In the genomic region with DNA sequence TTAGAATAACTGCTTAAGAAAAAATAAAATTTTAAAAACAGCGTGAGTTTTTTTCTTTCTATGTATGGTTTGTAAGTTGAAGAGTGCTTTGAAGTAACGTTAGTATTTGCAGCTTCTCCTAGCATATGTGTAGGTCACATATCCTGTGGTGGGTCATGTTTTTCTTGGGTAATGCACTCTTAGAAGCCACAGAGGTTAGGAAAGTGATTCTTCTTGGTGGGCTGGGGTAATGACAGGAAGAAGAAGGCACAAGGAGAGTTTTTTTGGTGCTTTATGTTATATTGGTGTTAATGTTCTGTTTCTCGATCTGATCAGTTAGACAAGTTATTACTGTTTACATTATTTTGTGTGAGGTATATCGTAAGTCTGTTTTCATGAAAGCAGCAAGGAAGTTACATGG, we compare ENCODE assay signal across 20 cellular contexts.
DNase-seq lines count a peak whose midpoint lies in the region; ATAC-seq and TF ChIP-seq lines count a peak whose summit lies in the region.
"Had no signal": no experiment of that assay in that cellular context is flagged by ENCODE, and none has a peak within 500 bp of the region (broad histone marks: within the 10 kb centered on the region; RNA-seq: fewer than 3 reads in every experiment).

No MANE protein-coding gene starts in this region.

- TF ChIP-seq CTCF in NB4 (IDR thresholded peaks at IDR 0.05; ENCODE audit: low read depth, low read length) (no peak), WTC11 (IDR thresholded peaks at IDR 0.05) (no peak)

- no peaks in the 10 kb centered on the region for H4K20me1 ChIP-seq in Karpas-422 (ENCODE audit: insufficient read depth, low read depth, low read length)

- peaks cover 73% of the 10 kb centered on the region for H3K36me3 Mint-ChIP-seq in activated T-cell treated with anti-CD3 and anti-CD28 coated beads, Interleukin-2, amount 50 U/mL, for 24 hours (ENCODE audit: low read depth)
- peaks cover 11% of the 10 kb centered on the region for H3K36me3 Mint-ChIP-seq in activated naive CD8-positive, alpha-beta T cell treated with anti-CD3 and anti-CD28 coated beads, Interleukin-2, amount 50 U/mL, for 24 hours (ENCODE audit: low read depth)
- peaks cover 30 to 39% of the 10 kb centered on the region in 2 donors for H3K36me3 Mint-ChIP-seq in stimulated activated naive B cell treated with anti-CD40 and anti-IgM and Interleukin-4, amounts not matched to agents 10 μg/mL and 1 μg/mL and 100 μg/mL, for 72 hours
- H3K36me3 Mint-ChIP-seq in WTC11: peaks cover 18% of the 10 kb centered on the region

- no peaks in the 10 kb centered on the region for H3K4me1 ChIP-seq in Karpas-422 (ENCODE audit: low read length)

- H3K4me2 ChIP-seq in Karpas-422 (ENCODE audit: low read depth, low read length, poor library complexity, severe bottlenecking): no peak overlapping the region

- no peak overlapping the region for H3K9ac ChIP-seq in Karpas-422 (ENCODE audit: low read length)

- no peaks in the 10 kb centered on the region for H3K36me3 ChIP-seq in Karpas-422 (ENCODE audit: insufficient read depth, low read length)

- H3K27me3 Mint-ChIP-seq in activated T-cell treated with anti-CD3 and anti-CD28 coated beads, Interleukin-2, amount 50 U/mL, for 24 hours: no peaks in the 10 kb centered on the region
- H3K27me3 Mint-ChIP-seq in activated naive CD8-positive, alpha-beta T cell treated with anti-CD3 and anti-CD28 coated beads, Interleukin-2, amount 50 U/mL, for 24 hours: no peaks in the 10 kb centered on the region
- H3K27me3 Mint-ChIP-seq in stimulated activated naive B cell treated with anti-CD40 and anti-IgM and Interleukin-4, amounts not matched to agents 10 μg/mL and 1 μg/mL and 100 μg/mL, for 72 hours: no peaks in the 10 kb centered on the region
- no peaks in the 10 kb centered on the region for H3K27me3 Mint-ChIP-seq in WTC11 (ENCODE audit: low read depth)
- H3K27me3 Mint-ChIP-seq: stimulated activated memory B cell treated with anti-CD40 and anti-IgM and Interleukin-4, amounts not matched to agents 10 μg/mL and 1 μg/mL and 100 μg/mL, for 72 hours had no signal

- H3K9me2 ChIP-seq in Karpas-422 (replicated peaks; ENCODE audit: insufficient read depth, low read length): no peaks in the 10 kb centered on the region

- H3K9me3 Mint-ChIP-seq in activated T-cell treated with anti-CD3 and anti-CD28 coated beads, Interleukin-2, amount 50 U/mL, for 24 hours: no peaks in the 10 kb centered on the region
- no peaks in the 10 kb centered on the region for H3K9me3 Mint-ChIP-seq in activated naive CD8-positive, alpha-beta T cell treated with anti-CD3 and anti-CD28 coated beads, Interleukin-2, amount 50 U/mL, for 24 hours
- no peaks in the 10 kb centered on the region for H3K9me3 Mint-ChIP-seq in stimulated activated naive B cell treated with anti-CD40 and anti-IgM and Interleukin-4, amounts not matched to agents 10 μg/mL and 1 μg/mL and 100 μg/mL, for 72 hours
- no peaks in the 10 kb centered on the region for H3K9me3 Mint-ChIP-seq in WTC11
- H3K9me3 Mint-ChIP-seq: H9; stimulated activated memory B cell treated with anti-CD40 and anti-IgM and Interleukin-4, amounts not matched to agents 10 μg/mL and 1 μg/mL and 100 μg/mL, for 72 hours had no signal

- peak overlapping the region; percentile 92 for H3K27ac Mint-ChIP-seq in activated T-cell treated with anti-CD3 and anti-CD28 coated beads, Interleukin-2, amount 50 U/mL, for 24 hours
- peak overlapping the region; percentile 93 for H3K27ac Mint-ChIP-seq in activated naive CD8-positive, alpha-beta T cell treated with anti-CD3 and anti-CD28 coated beads, Interleukin-2, amount 50 U/mL, for 24 hours
- peak overlapping the region; percentile 60 for H3K27ac Mint-ChIP-seq in stimulated activated naive B cell treated with anti-CD40 and anti-IgM and Interleukin-4, amounts not matched to agents 10 μg/mL and 1 μg/mL and 100 μg/mL, for 72 hours
- no peak overlapping the region for H3K27ac Mint-ChIP-seq in WTC11
- H3K27ac Mint-ChIP-seq: H9; stimulated activated memory B cell treated with anti-CD40 and anti-IgM and Interleukin-4, amounts not matched to agents 10 μg/mL and 1 μg/mL and 100 μg/mL, for 72 hours had no signal

- CTCF ChIA-PET in WTC11 (lab: Charles Lee): no interaction called here

- H2AFZ ChIP-seq in Karpas-422 (ENCODE audit: low read length): no peak overlapping the region

- peaks cover 64% of the 10 kb centered on the region for H3K4me1 Mint-ChIP-seq in activated T-cell treated with anti-CD3 and anti-CD28 coated beads, Interleukin-2, amount 50 U/mL, for 24 hours (ENCODE audit: low read depth)
- peaks cover 33% of the 10 kb centered on the region for H3K4me1 Mint-ChIP-seq in activated naive CD8-positive, alpha-beta T cell treated with anti-CD3 and anti-CD28 coated beads, Interleukin-2, amount 50 U/mL, for 24 hours
- H3K4me1 Mint-ChIP-seq in stimulated activated naive B cell treated with anti-CD40 and anti-IgM and Interleukin-4, amounts not matched to agents 10 μg/mL and 1 μg/mL and 100 μg/mL, for 72 hours: peaks cover 13 to 43% of the 10 kb centered on the region in 2 donors
- H3K4me1 Mint-ChIP-seq in WTC11: no peaks in the 10 kb centered on the region
- H3K4me1 Mint-ChIP-seq: H9 had no signal

- H3K9me3 ChIP-seq in Karpas-422 (ENCODE audit: low read length): no peaks in the 10 kb centered on the region
- H3K9me3 ChIP-seq: mucosa of descending colon had no signal

- DNase-seq in activated T-cell treated with anti-CD3 and anti-CD28 coated beads, Interleukin-2, amount 50 U/mL, for 24 hours: no peak
- no peak for DNase-seq in activated T-cell treated with anti-CD3 and anti-CD28 coated beads for 4 hours
- peak; percentile 64 for DNase-seq in NB4 (ENCODE audit: low read depth)
- no peak for DNase-seq in activated naive CD8-positive, alpha-beta T cell treated with anti-CD3 and anti-CD28 coated beads, Interleukin-2, amount 50 U/mL, for 24 hours
- no peak for DNase-seq in stimulated activated naive B cell treated with anti-CD40 and anti-IgM and Interleukin-4, amounts not matched to agents 10 μg/mL and 1 μg/mL and 100 μg/mL, for 72 hours
- no peak for DNase-seq in HT-29 (ENCODE audit: low spot score)
- DNase-seq in WTC11 (ENCODE audit: low spot score): no peak
- no peak for DNase-seq in Karpas-422
- DNase-seq: ACHN; activated CD4-positive, alpha-beta T cell treated with anti-CD3 and anti-CD28 coated beads, Interleukin-2, amount 50 U/mL, for 1 hour; activated gamma-delta T cell treated with Interleukin-2 at 50 U/mL for 16 hours; Calu3; effector CD4-positive, alpha-beta T cell; H9; left cardiac atrium; MM.1S; mucosa of descending colon; NCI-H774; T-helper 9 cell had no signal

- H3K4me3 ChIP-seq in NB4 (ENCODE audit: low read depth, low read length) (no peak overlapping the region), Karpas-422 (ENCODE audit: low read length) (no peak overlapping the region)
- H3K4me3 ChIP-seq: mucosa of descending colon had no signal

- no peaks in the 10 kb centered on the region for H3K79me2 ChIP-seq in Karpas-422 (ENCODE audit: low read length)

- H3K27me3 ChIP-seq in Karpas-422 (ENCODE audit: low read length): no peaks in the 10 kb centered on the region

- peak; percentile 86 for ATAC-seq in activated naive CD8-positive, alpha-beta T cell treated with anti-CD3 and anti-CD28 coated beads, Interleukin-2, amount 50 U/mL, for 24 hours
- peak; percentile 25 to 51 for ATAC-seq in stimulated activated naive B cell treated with anti-CD40 and anti-IgM and Interleukin-4, amounts not matched to agents 10 μg/mL and 1 μg/mL and 100 μg/mL, for 72 hours (replicated peaks)
- ATAC-seq in WTC11: no peak
- ATAC-seq: left cardiac atrium; mucosa of descending colon; stimulated activated memory B cell treated with anti-CD40 and anti-IgM and Interleukin-4, amounts not matched to agents 10 μg/mL and 1 μg/mL and 100 μg/mL, for 72 hours had no signal

- POLR2A ChIA-PET in WTC11 (lab: Charles Lee): no interaction called here

- peak overlapping the region; percentile 70 for H3K4me3 Mint-ChIP-seq in activated T-cell treated with anti-CD3 and anti-CD28 coated beads, Interleukin-2, amount 50 U/mL, for 24 hours
- H3K4me3 Mint-ChIP-seq in activated naive CD8-positive, alpha-beta T cell treated with anti-CD3 and anti-CD28 coated beads, Interleukin-2, amount 50 U/mL, for 24 hours: peak overlapping the region; percentile 76
- H3K4me3 Mint-ChIP-seq in stimulated activated naive B cell treated with anti-CD40 and anti-IgM and Interleukin-4, amounts not matched to agents 10 μg/mL and 1 μg/mL and 100 μg/mL, for 72 hours: no peak overlapping the region
- no peak overlapping the region for H3K4me3 Mint-ChIP-seq in WTC11
- H3K4me3 Mint-ChIP-seq: H9; stimulated activated memory B cell treated with anti-CD40 and anti-IgM and Interleukin-4, amounts not matched to agents 10 μg/mL and 1 μg/mL and 100 μg/mL, for 72 hours had no signal

- H3K27ac ChIP-seq in Karpas-422 (ENCODE audit: low read length): no peak overlapping the region

- no peak for TF ChIP-seq POLR2A in NB4 (IDR thresholded peaks at IDR 0.05; ENCODE audit: extremely low read depth, insufficient read length)

TF ChIP-seq in WTC11, 78 proteins besides CTCF, POLR2A, EP300 and RAD21 (continues in another document):
- TF ChIP-seq ZNF121 (CRISPR knock-in tag; IDR thresholded peaks at IDR 0.05) (no peak), CREB1 (CRISPR knock-in tag; IDR thresholded peaks at IDR 0.05) (no peak), ERG (CRISPR knock-in tag; IDR thresholded peaks at IDR 0.05) (no peak), JUN (CRISPR knock-in tag; IDR thresholded peaks at IDR 0.05) (no peak), MYBL2 (CRISPR knock-in tag; IDR thresholded peaks at IDR 0.05) (no peak), ZNF416 (CRISPR knock-in tag; IDR thresholded peaks at IDR 0.05) (no peak), NR2C2 (CRISPR knock-in tag; IDR thresholded peaks at IDR 0.05) (no peak), ZNF317 (CRISPR knock-in tag; IDR thresholded peaks at IDR 0.05; ENCODE audit: borderline replicate concordance, low read depth) (no peak), RELA (CRISPR knock-in tag; IDR thresholded peaks at IDR 0.05; ENCODE audit: borderline replicate concordance) (no peak), FOXK1 (CRISPR knock-in tag; IDR thresholded peaks at IDR 0.05) (no peak)
- TF ChIP-seq, protein P1, sequence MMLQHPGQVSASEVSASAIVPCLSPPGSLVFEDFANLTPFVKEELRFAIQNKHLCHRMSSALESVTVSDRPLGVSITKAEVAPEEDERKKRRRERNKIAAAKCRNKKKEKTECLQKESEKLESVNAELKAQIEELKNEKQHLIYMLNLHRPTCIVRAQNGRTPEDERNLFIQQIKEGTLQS (CRISPR knock-in tag; conservative IDR thresholded peaks at IDR 0.05): no peak

Comparison
In these comparisons a context has a peak if more than half of its experiments do, and no peak if none do; other contexts are left out.
1. H3K4me3 Mint-ChIP-seq: peak in activated T-cell treated with anti-CD3 and anti-CD28 coated beads, Interleukin-2, amount 50 U/mL, for 24 hours (single experiment) and activated naive CD8-positive, alpha-beta T cell treated with anti-CD3 and anti-CD28 coated beads, Interleukin-2, amount 50 U/mL, for 24 hours (single experiment); none in stimulated activated naive B cell treated with anti-CD40 and anti-IgM and Interleukin-4, amounts not matched to agents 10 μg/mL and 1 μg/mL and 100 μg/mL, for 72 hours (0 of 2) and WTC11 (single experiment).